In the genomic region with DNA sequence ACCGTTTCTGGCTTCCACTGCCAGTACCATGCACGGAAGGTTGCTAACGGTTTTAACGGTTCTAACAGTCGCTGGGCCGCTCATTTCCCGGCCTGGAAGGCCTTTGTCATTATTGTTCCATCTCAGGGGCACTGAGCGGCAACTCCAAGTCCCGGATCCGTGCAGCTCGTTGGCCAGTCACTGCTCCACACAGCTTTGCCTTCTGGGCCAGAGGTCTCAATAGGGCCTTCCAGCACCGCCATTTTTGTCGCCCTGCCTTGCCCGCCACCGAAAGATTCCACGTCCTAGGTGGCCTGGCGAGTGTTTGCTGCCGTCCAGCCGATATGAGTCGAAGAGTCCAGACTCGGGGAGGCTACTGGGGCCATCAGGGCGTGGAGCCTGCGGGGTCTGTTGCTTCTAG, we compare ENCODE assay signal across 2 cellular contexts.
TF ChIP-seq lines count a peak whose summit lies in the region.

No MANE protein-coding gene starts in this region.

TF ChIP-seq in HepG2, 621 proteins besides CTCF, POLR2A, EP300 and RAD21:
- TF ChIP-seq ZKSCAN5 (CRISPR knock-in tag; IDR thresholded peaks at IDR 0.05) (no peak), MED13 (CRISPR knock-in tag; IDR thresholded peaks at IDR 0.05) (no peak), ZNF569 (CRISPR knock-in tag; IDR thresholded peaks at IDR 0.05; ENCODE audit: borderline replicate concordance) (no peak), GZF1 (CRISPR knock-in tag; IDR thresholded peaks at IDR 0.05) (no peak), THYN1 (CRISPR knock-in tag; IDR thresholded peaks at IDR 0.05; ENCODE audit: borderline replicate concordance, low read depth) (no peak), MNT (IDR thresholded peaks at IDR 0.05) (no peak), ZNF160 (CRISPR knock-in tag; IDR thresholded peaks at IDR 0.05) (no peak), ZEB1 (IDR thresholded peaks at IDR 0.05; ENCODE audit: insufficient replicate concordance, low read depth) (no peak), NONO (IDR thresholded peaks at IDR 0.05) (no peak), NONO (CRISPR knock-in tag; conservative IDR thresholded peaks at IDR 0.05) (no peak), ZBTB38 (CRISPR knock-in tag; IDR thresholded peaks at IDR 0.05) (peak; percentile 79), ZNF737 (CRISPR knock-in tag; IDR thresholded peaks at IDR 0.05; ENCODE audit: borderline replicate concordance) (no peak), PRPF4 (IDR thresholded peaks at IDR 0.05; ENCODE audit: low read depth, low read length, poor library complexity, severe bottlenecking) (peak; percentile 66), MBD4 (IDR thresholded peaks at IDR 0.05; ENCODE audit: borderline replicate concordance, low read length) (no peak), HNRNPK (IDR thresholded peaks at IDR 0.05; ENCODE audit: low read depth, low read length, poor library complexity, severe bottlenecking) (no peak), ZNF768 (CRISPR knock-in tag; IDR thresholded peaks at IDR 0.05) (peak; percentile 41; the same call in 1 of the 2 replicates), SIN3B (IDR thresholded peaks at IDR 0.05; ENCODE audit: low read length) (no peak), ZNF687 (CRISPR knock-in tag; IDR thresholded peaks at IDR 0.05) (peak; percentile 10; the same call in 1 of the 2 replicates), SIX1 (CRISPR knock-in tag; IDR thresholded peaks at IDR 0.05; ENCODE audit: borderline replicate concordance) (no peak)
- TF ChIP-seq, protein P1, sequence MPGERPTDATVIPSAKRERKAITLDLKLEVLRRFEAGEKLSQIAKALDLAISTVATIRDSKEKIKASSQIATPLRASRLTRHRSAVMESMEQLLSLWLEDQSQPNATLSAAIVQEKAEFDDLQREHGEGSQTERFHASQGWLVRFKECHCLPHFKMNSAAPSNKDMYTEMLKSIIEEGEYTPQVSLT (CRISPR knock-in tag; IDR thresholded peaks at IDR 0.05; ENCODE audit: borderline replicate concordance, low read depth), result no peak
- TF ChIP-seq, protein P2, sequence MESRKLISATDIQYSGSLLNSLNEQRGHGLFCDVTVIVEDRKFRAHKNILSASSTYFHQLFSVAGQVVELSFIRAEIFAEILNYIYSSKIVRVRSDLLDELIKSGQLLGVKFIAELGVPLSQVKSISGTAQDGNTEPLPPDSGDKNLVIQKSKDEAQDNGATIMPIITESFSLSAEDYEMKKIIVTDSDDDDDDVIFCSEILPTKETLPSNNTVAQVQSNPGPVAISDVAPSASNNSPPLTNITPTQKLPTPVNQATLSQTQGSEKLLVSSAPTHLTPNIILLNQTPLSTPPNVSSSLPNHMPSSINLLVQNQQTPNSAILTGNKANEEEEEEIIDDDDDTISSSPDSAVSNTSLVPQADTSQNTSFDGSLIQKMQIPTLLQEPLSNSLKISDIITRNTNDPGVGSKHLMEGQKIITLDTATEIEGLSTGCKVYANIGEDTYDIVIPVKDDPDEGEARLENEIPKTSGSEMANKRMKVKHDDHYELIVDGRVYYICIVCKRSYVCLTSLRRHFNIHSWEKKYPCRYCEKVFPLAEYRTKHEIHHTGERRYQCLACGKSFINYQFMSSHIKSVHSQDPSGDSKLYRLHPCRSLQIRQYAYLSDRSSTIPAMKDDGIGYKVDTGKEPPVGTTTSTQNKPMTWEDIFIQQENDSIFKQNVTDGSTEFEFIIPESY (CRISPR knock-in tag; IDR thresholded peaks at IDR 0.05), result peak; percentile 55; the same call in 1 of the 2 replicates

TF ChIP-seq in K562, 482 proteins besides CTCF, POLR2A, EP300 and RAD21:
- TF ChIP-seq RAD51 (IDR thresholded peaks at IDR 0.05; ENCODE audit: borderline replicate concordance, low read depth), result no peak
- peak; percentile 81 for TF ChIP-seq CHAMP1 (IDR thresholded peaks at IDR 0.05)
- no peak for TF ChIP-seq NR4A1 (CRISPR knock-in tag; IDR thresholded peaks at IDR 0.05)
- TF ChIP-seq NR4A1 (tag; IDR thresholded peaks at IDR 0.05), result no peak
- TF ChIP-seq ZNF551 (CRISPR knock-in tag; IDR thresholded peaks at IDR 0.05), result no peak
- no peak for TF ChIP-seq TEAD1 (CRISPR knock-in tag; IDR thresholded peaks at IDR 0.05)
- no peak for TF ChIP-seq ZBTB1 (CRISPR knock-in tag; IDR thresholded peaks at IDR 0.05; ENCODE audit: borderline replicate concordance, low read depth)
- TF ChIP-seq, protein P2 (CRISPR knock-in tag; IDR thresholded peaks at IDR 0.05), result peak; percentile 64; the same call in 1 of the 2 replicates
